2 cellular contexts compared by ENCODE assay signal in genomic region chr12:14199455-14200199, GRCh38.
A peak's percentile ranks its signal among the peaks of the same experiment; 100 is the strongest.
TF ChIP-seq lines count a peak whose summit lies in the region.

No MANE protein-coding gene starts in this region.

TF ChIP-seq in liver, 16 proteins besides CTCF, POLR2A, EP300 and RAD21 (continued from another document):
- no peak for TF ChIP-seq REST (IDR thresholded peaks at IDR 0.05)
- TF ChIP-seq TAF1 (conservative IDR thresholded peaks at IDR 0.05), result no peak
- no peak for TF ChIP-seq HNF4G (IDR thresholded peaks at IDR 0.05)
- TF ChIP-seq, protein P1, sequence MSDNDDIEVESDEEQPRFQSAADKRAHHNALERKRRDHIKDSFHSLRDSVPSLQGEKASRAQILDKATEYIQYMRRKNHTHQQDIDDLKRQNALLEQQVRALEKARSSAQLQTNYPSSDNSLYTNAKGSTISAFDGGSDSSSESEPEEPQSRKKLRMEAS (IDR thresholded peaks at IDR 0.05), result no peak
- no peak for TF ChIP-seq NR2F2 (IDR thresholded peaks at IDR 0.05)
- peak; percentile 35 for TF ChIP-seq YY1 (IDR thresholded peaks at IDR 0.05)
- TF ChIP-seq GABPA (IDR thresholded peaks at IDR 0.05 in 1 of 2, conservative IDR thresholded peaks at IDR 0.05 in 1 of 2), result no peak
- TF ChIP-seq, protein P2, sequence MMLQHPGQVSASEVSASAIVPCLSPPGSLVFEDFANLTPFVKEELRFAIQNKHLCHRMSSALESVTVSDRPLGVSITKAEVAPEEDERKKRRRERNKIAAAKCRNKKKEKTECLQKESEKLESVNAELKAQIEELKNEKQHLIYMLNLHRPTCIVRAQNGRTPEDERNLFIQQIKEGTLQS (IDR thresholded peaks at IDR 0.05), result no peak
- TF ChIP-seq EGR1 (IDR thresholded peaks at IDR 0.05; ENCODE audit: low read depth in 2 of 2), result no peak
- TF ChIP-seq RXRA (IDR thresholded peaks at IDR 0.05), result peak in 1 of 2 donors; percentile 38
- peak; percentile 22 for TF ChIP-seq ZBTB33 (IDR thresholded peaks at IDR 0.05)
- TF ChIP-seq SP1 (IDR thresholded peaks at IDR 0.05), result no peak
- TF ChIP-seq JUND (IDR thresholded peaks at IDR 0.05), result peak in 1 of 2 donors; percentile 25

TF ChIP-seq in HepG2, 621 proteins besides CTCF, POLR2A, EP300 and RAD21 (continued from another document):
- TF ChIP-seq AGO2 (optimal IDR thresholded peaks at IDR 0.05; ENCODE audit: low read depth, low read length) (no peak), ZNF883 (CRISPR knock-in tag; IDR thresholded peaks at IDR 0.05; ENCODE audit: not compliant biosample characterization) (no peak), ZNF558 (CRISPR knock-in tag; IDR thresholded peaks at IDR 0.05; ENCODE audit: borderline replicate concordance) (no peak), TBL1XR1 (IDR thresholded peaks at IDR 0.05; ENCODE audit: borderline replicate concordance, low read length, partially characterized antibody) (no peak), TOE1 (CRISPR knock-in tag; IDR thresholded peaks at IDR 0.05) (no peak), PHF8 (CRISPR knock-in tag; IDR thresholded peaks at IDR 0.05) (no peak), ATF7-NPFF (CRISPR knock-in tag; IDR thresholded peaks at IDR 0.05; ENCODE audit: low read depth) (no peak), NFKBIZ (CRISPR knock-in tag; IDR thresholded peaks at IDR 0.05) (no peak), KMT2B (CRISPR knock-in tag; IDR thresholded peaks at IDR 0.05) (no peak), ZNF3 (CRISPR knock-in tag; IDR thresholded peaks at IDR 0.05) (no peak)
- TF ChIP-seq, protein P3, sequence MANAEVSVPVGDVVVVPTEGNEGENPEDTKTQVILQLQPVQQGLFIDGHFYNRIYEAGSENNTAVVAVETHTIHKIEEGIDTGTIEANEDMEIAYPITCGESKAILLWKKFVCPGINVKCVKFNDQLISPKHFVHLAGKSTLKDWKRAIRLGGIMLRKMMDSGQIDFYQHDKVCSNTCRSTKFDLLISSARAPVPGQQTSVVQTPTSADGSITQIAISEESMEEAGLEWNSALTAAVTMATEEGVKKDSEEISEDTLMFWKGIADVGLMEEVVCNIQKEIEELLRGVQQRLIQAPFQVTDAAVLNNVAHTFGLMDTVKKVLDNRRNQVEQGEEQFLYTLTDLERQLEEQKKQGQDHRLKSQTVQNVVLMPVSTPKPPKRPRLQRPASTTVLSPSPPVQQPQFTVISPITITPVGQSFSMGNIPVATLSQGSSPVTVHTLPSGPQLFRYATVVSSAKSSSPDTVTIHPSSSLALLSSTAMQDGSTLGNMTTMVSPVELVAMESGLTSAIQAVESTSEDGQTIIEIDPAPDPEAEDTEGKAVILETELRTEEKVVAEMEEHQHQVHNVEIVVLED (CRISPR knock-in tag; IDR thresholded peaks at IDR 0.05; ENCODE audit: borderline replicate concordance), result no peak
- TF ChIP-seq, protein P4, sequence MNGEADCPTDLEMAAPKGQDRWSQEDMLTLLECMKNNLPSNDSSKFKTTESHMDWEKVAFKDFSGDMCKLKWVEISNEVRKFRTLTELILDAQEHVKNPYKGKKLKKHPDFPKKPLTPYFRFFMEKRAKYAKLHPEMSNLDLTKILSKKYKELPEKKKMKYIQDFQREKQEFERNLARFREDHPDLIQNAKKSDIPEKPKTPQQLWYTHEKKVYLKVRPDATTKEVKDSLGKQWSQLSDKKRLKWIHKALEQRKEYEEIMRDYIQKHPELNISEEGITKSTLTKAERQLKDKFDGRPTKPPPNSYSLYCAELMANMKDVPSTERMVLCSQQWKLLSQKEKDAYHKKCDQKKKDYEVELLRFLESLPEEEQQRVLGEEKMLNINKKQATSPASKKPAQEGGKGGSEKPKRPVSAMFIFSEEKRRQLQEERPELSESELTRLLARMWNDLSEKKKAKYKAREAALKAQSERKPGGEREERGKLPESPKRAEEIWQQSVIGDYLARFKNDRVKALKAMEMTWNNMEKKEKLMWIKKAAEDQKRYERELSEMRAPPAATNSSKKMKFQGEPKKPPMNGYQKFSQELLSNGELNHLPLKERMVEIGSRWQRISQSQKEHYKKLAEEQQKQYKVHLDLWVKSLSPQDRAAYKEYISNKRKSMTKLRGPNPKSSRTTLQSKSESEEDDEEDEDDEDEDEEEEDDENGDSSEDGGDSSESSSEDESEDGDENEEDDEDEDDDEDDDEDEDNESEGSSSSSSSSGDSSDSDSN (CRISPR knock-in tag; IDR thresholded peaks at IDR 0.05), result no peak
- TF ChIP-seq, protein P5, sequence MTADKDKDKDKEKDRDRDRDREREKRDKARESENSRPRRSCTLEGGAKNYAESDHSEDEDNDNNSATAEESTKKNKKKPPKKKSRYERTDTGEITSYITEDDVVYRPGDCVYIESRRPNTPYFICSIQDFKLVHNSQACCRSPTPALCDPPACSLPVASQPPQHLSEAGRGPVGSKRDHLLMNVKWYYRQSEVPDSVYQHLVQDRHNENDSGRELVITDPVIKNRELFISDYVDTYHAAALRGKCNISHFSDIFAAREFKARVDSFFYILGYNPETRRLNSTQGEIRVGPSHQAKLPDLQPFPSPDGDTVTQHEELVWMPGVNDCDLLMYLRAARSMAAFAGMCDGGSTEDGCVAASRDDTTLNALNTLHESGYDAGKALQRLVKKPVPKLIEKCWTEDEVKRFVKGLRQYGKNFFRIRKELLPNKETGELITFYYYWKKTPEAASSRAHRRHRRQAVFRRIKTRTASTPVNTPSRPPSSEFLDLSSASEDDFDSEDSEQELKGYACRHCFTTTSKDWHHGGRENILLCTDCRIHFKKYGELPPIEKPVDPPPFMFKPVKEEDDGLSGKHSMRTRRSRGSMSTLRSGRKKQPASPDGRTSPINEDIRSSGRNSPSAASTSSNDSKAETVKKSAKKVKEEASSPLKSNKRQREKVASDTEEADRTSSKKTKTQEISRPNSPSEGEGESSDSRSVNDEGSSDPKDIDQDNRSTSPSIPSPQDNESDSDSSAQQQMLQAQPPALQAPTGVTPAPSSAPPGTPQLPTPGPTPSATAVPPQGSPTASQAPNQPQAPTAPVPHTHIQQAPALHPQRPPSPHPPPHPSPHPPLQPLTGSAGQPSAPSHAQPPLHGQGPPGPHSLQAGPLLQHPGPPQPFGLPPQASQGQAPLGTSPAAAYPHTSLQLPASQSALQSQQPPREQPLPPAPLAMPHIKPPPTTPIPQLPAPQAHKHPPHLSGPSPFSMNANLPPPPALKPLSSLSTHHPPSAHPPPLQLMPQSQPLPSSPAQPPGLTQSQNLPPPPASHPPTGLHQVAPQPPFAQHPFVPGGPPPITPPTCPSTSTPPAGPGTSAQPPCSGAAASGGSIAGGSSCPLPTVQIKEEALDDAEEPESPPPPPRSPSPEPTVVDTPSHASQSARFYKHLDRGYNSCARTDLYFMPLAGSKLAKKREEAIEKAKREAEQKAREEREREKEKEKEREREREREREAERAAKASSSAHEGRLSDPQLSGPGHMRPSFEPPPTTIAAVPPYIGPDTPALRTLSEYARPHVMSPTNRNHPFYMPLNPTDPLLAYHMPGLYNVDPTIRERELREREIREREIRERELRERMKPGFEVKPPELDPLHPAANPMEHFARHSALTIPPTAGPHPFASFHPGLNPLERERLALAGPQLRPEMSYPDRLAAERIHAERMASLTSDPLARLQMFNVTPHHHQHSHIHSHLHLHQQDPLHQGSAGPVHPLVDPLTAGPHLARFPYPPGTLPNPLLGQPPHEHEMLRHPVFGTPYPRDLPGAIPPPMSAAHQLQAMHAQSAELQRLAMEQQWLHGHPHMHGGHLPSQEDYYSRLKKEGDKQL (CRISPR knock-in tag; IDR thresholded peaks at IDR 0.05; ENCODE audit: low read depth), result no peak
